1 cellular context compared by ENCODE assay signal in the genomic region with DNA sequence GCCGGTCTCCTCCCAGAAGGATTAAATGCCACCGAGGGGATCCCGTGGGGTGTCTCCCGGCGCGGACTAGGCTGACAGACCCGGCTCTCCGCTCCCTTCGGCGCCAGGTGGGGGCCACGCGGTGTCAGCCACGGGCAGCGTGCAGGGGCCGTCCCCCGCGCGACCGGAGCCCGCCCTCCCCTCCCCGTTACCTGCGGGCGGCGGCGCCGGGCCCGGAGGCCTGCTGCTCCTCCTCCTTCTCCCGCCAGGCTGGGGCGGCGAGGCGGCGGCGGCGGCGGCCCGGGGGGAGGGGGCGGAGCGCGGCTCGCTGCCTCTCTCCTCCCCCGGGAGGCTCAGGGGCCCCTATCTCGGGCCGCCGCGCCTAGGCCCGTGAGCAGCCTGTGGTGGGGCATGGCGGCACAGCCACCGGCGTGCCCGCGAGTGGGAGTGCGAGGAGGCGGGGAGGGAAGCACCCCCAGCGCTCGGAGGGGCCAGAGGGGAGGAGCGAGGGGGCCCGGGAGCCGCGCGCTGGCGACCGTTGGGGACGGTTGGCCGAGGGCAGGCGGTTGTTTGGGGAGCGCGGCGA.
A peak's percentile ranks its signal among the peaks of the same experiment; 100 is the strongest.
TF ChIP-seq lines count a peak whose summit lies in the region.

No MANE protein-coding gene starts in this region.

TF ChIP-seq in K562, 482 proteins besides CTCF, POLR2A, EP300 and RAD21 (continued from another document and continues in another):
- TF ChIP-seq U2AF1 (optimal IDR thresholded peaks at IDR 0.05; ENCODE audit: low read depth, low read length) = peak; percentile 42
- no peak for TF ChIP-seq ZNF766 (CRISPR knock-in tag; conservative IDR thresholded peaks at IDR 0.05)
- TF ChIP-seq ZNF324 (CRISPR knock-in tag; IDR thresholded peaks at IDR 0.05) = no peak
- TF ChIP-seq, protein P1, sequence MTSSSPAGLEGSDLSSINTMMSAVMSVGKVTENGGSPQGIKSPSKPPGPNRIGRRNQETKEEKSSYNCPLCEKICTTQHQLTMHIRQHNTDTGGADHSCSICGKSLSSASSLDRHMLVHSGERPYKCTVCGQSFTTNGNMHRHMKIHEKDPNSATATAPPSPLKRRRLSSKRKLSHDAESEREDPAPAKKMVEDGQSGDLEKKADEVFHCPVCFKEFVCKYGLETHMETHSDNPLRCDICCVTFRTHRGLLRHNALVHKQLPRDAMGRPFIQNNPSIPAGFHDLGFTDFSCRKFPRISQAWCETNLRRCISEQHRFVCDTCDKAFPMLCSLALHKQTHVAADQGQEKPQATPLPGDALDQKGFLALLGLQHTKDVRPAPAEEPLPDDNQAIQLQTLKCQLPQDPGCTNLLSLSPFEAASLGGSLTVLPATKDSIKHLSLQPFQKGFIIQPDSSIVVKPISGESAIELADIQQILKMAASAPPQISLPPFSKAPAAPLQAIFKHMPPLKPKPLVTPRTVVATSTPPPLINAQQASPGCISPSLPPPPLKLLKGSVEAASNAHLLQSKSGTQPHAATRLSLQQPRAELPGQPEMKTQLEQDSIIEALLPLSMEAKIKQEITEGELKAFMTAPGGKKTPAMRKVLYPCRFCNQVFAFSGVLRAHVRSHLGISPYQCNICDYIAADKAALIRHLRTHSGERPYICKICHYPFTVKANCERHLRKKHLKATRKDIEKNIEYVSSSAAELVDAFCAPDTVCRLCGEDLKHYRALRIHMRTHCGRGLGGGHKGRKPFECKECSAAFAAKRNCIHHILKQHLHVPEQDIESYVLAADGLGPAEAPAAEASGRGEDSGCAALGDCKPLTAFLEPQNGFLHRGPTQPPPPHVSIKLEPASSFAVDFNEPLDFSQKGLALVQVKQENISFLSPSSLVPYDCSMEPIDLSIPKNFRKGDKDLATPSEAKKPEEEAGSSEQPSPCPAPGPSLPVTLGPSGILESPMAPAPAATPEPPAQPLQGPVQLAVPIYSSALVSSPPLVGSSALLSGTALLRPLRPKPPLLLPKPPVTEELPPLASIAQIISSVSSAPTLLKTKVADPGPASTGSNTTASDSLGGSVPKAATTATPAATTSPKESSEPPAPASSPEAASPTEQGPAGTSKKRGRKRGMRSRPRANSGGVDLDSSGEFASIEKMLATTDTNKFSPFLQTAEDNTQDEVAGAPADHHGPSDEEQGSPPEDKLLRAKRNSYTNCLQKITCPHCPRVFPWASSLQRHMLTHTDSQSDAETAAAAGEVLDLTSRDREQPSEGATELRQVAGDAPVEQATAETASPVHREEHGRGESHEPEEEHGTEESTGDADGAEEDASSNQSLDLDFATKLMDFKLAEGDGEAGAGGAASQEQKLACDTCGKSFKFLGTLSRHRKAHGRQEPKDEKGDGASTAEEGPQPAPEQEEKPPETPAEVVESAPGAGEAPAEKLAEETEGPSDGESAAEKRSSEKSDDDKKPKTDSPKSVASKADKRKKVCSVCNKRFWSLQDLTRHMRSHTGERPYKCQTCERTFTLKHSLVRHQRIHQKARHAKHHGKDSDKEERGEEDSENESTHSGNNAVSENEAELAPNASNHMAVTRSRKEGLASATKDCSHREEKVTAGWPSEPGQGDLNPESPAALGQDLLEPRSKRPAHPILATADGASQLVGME (CRISPR knock-in tag; IDR thresholded peaks at IDR 0.05) = no peak
- TF ChIP-seq ELF4 (CRISPR knock-in tag; IDR thresholded peaks at IDR 0.05) = no peak
- no peak for TF ChIP-seq GATA2 (CRISPR knock-in tag; IDR thresholded peaks at IDR 0.05)
- no peak; the same call in none of the 2 replicates for TF ChIP-seq L3MBTL2 (IDR thresholded peaks at IDR 0.05)
- no peak for TF ChIP-seq ZNF507 (tag; conservative IDR thresholded peaks at IDR 0.05)
- no peak for TF ChIP-seq TBL1XR1 (IDR thresholded peaks at IDR 0.05; ENCODE audit: low read length in 2 of 2)
- peak; percentile 86 to 93 for TF ChIP-seq NONO (IDR thresholded peaks at IDR 0.05; ENCODE audit: low read depth in 2 of 2, low read length in 1 of 2)
- 0 out of 2 replicates have a peak, but pooled peaks have one; percentile 42 for TF ChIP-seq ILF3 (IDR thresholded peaks at IDR 0.05; ENCODE audit: borderline replicate concordance)
- TF ChIP-seq SMARCE1 (IDR thresholded peaks at IDR 0.05) = no peak
- TF ChIP-seq RB1 (IDR thresholded peaks at IDR 0.05; ENCODE audit: low read depth) = peak; percentile 88
- no peak for TF ChIP-seq FOXM1 (IDR thresholded peaks at IDR 0.05; ENCODE audit: low read depth)
- no peak for TF ChIP-seq FOXM1 (CRISPR knock-in tag; IDR thresholded peaks at IDR 0.05; ENCODE audit: low read depth)
- no peak for TF ChIP-seq SPI1 (IDR thresholded peaks at IDR 0.05; ENCODE audit: borderline replicate concordance, low read depth, low read length)
- no peak for TF ChIP-seq ZNF589 (CRISPR knock-in tag; IDR thresholded peaks at IDR 0.05; ENCODE audit: low read depth)
- TF ChIP-seq, protein P2, sequence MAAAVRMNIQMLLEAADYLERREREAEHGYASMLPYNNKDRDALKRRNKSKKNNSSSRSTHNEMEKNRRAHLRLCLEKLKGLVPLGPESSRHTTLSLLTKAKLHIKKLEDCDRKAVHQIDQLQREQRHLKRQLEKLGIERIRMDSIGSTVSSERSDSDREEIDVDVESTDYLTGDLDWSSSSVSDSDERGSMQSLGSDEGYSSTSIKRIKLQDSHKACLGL (CRISPR knock-in tag; IDR thresholded peaks at IDR 0.05; ENCODE audit: borderline replicate concordance, poor library complexity, severe bottlenecking) = no peak
- no peak for TF ChIP-seq ZNF695 (CRISPR knock-in tag; IDR thresholded peaks at IDR 0.05)
- no peak for TF ChIP-seq RFX7 (CRISPR knock-in tag; IDR thresholded peaks at IDR 0.05)
- TF ChIP-seq RFX5 (IDR thresholded peaks at IDR 0.05; ENCODE audit: low read depth, low read length) = no peak
- TF ChIP-seq SAFB (IDR thresholded peaks at IDR 0.05; ENCODE audit: borderline replicate concordance, low read depth, low read length) = peak; percentile 56
- TF ChIP-seq, protein P3, sequence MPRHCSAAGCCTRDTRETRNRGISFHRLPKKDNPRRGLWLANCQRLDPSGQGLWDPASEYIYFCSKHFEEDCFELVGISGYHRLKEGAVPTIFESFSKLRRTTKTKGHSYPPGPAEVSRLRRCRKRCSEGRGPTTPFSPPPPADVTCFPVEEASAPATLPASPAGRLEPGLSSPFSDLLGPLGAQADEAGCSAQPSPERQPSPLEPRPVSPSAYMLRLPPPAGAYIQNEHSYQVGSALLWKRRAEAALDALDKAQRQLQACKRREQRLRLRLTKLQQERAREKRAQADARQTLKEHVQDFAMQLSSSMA (CRISPR knock-in tag; IDR thresholded peaks at IDR 0.05) = no peak
- TF ChIP-seq, protein P4, sequence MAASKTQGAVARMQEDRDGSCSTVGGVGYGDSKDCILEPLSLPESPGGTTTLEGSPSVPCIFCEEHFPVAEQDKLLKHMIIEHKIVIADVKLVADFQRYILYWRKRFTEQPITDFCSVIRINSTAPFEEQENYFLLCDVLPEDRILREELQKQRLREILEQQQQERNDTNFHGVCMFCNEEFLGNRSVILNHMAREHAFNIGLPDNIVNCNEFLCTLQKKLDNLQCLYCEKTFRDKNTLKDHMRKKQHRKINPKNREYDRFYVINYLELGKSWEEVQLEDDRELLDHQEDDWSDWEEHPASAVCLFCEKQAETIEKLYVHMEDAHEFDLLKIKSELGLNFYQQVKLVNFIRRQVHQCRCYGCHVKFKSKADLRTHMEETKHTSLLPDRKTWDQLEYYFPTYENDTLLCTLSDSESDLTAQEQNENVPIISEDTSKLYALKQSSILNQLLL (CRISPR knock-in tag; IDR thresholded peaks at IDR 0.05; ENCODE audit: borderline replicate concordance) = no peak
- no peak for TF ChIP-seq NELFE (IDR thresholded peaks at IDR 0.05; ENCODE audit: insufficient read depth, insufficient read length)
- peak; percentile 37; the same call in 1 of the 2 replicates for TF ChIP-seq BHLHE40 (IDR thresholded peaks at IDR 0.05; ENCODE audit: low read length)
- no peak for TF ChIP-seq MXI1 (IDR thresholded peaks at IDR 0.05; ENCODE audit: low read depth, low read length)
- no peak for TF ChIP-seq ZNF217 (CRISPR knock-in tag; IDR thresholded peaks at IDR 0.05)
- TF ChIP-seq, protein P5, sequence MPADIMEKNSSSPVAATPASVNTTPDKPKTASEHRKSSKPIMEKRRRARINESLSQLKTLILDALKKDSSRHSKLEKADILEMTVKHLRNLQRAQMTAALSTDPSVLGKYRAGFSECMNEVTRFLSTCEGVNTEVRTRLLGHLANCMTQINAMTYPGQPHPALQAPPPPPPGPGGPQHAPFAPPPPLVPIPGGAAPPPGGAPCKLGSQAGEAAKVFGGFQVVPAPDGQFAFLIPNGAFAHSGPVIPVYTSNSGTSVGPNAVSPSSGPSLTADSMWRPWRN (IDR thresholded peaks at IDR 0.05; ENCODE audit: low read depth) = no peak
- no peak for TF ChIP-seq GTF2F1 (IDR thresholded peaks at IDR 0.05; ENCODE audit: low read depth, low read length)
- no peak for TF ChIP-seq SRF (CRISPR knock-in tag; IDR thresholded peaks at IDR 0.05)
- TF ChIP-seq, protein P6, sequence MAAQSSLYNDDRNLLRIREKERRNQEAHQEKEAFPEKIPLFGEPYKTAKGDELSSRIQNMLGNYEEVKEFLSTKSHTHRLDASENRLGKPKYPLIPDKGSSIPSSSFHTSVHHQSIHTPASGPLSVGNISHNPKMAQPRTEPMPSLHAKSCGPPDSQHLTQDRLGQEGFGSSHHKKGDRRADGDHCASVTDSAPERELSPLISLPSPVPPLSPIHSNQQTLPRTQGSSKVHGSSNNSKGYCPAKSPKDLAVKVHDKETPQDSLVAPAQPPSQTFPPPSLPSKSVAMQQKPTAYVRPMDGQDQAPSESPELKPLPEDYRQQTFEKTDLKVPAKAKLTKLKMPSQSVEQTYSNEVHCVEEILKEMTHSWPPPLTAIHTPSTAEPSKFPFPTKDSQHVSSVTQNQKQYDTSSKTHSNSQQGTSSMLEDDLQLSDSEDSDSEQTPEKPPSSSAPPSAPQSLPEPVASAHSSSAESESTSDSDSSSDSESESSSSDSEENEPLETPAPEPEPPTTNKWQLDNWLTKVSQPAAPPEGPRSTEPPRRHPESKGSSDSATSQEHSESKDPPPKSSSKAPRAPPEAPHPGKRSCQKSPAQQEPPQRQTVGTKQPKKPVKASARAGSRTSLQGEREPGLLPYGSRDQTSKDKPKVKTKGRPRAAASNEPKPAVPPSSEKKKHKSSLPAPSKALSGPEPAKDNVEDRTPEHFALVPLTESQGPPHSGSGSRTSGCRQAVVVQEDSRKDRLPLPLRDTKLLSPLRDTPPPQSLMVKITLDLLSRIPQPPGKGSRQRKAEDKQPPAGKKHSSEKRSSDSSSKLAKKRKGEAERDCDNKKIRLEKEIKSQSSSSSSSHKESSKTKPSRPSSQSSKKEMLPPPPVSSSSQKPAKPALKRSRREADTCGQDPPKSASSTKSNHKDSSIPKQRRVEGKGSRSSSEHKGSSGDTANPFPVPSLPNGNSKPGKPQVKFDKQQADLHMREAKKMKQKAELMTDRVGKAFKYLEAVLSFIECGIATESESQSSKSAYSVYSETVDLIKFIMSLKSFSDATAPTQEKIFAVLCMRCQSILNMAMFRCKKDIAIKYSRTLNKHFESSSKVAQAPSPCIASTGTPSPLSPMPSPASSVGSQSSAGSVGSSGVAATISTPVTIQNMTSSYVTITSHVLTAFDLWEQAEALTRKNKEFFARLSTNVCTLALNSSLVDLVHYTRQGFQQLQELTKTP (IDR thresholded peaks at IDR 0.05; ENCODE audit: low read depth in 1 of 2, partially characterized antibody in 2 of 2) = no peak
- no peak for TF ChIP-seq IFI16 (CRISPR knock-in tag; IDR thresholded peaks at IDR 0.05)
- TF ChIP-seq ATF7 (IDR thresholded peaks at IDR 0.05) = peak; percentile 26; the same call in 1 of the 2 replicates
- no peak for TF ChIP-seq KDM4B (IDR thresholded peaks at IDR 0.05; ENCODE audit: borderline replicate concordance in 2 of 2, low read depth in 1 of 2)
- TF ChIP-seq E2F3 (CRISPR knock-in tag; IDR thresholded peaks at IDR 0.05) = peak; percentile 36; the same call in 1 of the 2 replicates
- TF ChIP-seq, protein P7, sequence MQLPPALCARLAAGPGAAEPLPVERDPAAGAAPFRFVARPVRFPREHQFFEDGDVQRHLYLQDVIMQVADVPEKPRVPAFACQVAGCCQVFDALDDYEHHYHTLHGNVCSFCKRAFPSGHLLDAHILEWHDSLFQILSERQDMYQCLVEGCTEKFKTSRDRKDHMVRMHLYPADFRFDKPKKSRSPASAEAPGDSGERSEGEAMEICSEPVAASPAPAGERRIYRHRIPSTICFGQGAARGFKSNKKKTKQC (CRISPR knock-in tag; IDR thresholded peaks at IDR 0.05) = peak; percentile 52; the same call in 1 of the 2 replicates
- no peak for TF ChIP-seq RBM15 (IDR thresholded peaks at IDR 0.05; ENCODE audit: insufficient read depth, low read length)
- TF ChIP-seq SNIP1 (IDR thresholded peaks at IDR 0.05; ENCODE audit: low read depth) = no peak
- peak; percentile 53; the same call in 1 of the 2 replicates for TF ChIP-seq CTBP1 (IDR thresholded peaks at IDR 0.05; ENCODE audit: borderline replicate concordance)
- TF ChIP-seq, protein P8, sequence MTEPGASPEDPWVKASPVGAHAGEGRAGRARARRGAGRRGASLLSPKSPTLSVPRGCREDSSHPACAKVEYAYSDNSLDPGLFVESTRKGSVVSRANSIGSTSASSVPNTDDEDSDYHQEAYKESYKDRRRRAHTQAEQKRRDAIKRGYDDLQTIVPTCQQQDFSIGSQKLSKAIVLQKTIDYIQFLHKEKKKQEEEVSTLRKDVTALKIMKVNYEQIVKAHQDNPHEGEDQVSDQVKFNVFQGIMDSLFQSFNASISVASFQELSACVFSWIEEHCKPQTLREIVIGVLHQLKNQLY (CRISPR knock-in tag; conservative IDR thresholded peaks at IDR 0.05) = no peak
- TF ChIP-seq ZNF274 (IDR thresholded peaks at IDR 0.05; ENCODE audit: borderline replicate concordance, low read depth, low read length) = no peak
- TF ChIP-seq BRF1 (IDR thresholded peaks at IDR 0.05; ENCODE audit: borderline replicate concordance, extremely low read depth, insufficient read length) = no peak
- no peak for TF ChIP-seq COPS2 (conservative IDR thresholded peaks at IDR 0.05)
- TF ChIP-seq, protein P9, sequence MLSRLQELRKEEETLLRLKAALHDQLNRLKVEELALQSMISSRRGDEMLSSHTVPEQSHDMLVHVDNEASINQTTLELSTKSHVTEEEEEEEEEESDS (CRISPR knock-in tag; IDR thresholded peaks at IDR 0.05) = no peak
- TF ChIP-seq, protein P10, sequence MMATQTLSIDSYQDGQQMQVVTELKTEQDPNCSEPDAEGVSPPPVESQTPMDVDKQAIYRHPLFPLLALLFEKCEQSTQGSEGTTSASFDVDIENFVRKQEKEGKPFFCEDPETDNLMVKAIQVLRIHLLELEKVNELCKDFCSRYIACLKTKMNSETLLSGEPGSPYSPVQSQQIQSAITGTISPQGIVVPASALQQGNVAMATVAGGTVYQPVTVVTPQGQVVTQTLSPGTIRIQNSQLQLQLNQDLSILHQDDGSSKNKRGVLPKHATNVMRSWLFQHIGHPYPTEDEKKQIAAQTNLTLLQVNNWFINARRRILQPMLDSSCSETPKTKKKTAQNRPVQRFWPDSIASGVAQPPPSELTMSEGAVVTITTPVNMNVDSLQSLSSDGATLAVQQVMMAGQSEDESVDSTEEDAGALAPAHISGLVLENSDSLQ (IDR thresholded peaks at IDR 0.05) = no peak
- TF ChIP-seq ZNF165 (CRISPR knock-in tag; IDR thresholded peaks at IDR 0.05; ENCODE audit: borderline replicate concordance) = no peak
- no peak for TF ChIP-seq ZNF764 (CRISPR knock-in tag; IDR thresholded peaks at IDR 0.05; ENCODE audit: low read depth)
- TF ChIP-seq NFATC3 (IDR thresholded peaks at IDR 0.05) = no peak
- TF ChIP-seq ZNF785 (CRISPR knock-in tag; IDR thresholded peaks at IDR 0.05) = no peak
- peak; percentile 95 for TF ChIP-seq POLR2G (IDR thresholded peaks at IDR 0.05; ENCODE audit: low read depth, low read length)
